ENCODE assay signal across 10 cellular contexts in genomic region chr1:186194107-186194756, GRCh38.
DNase-seq lines count a peak whose midpoint lies in the region; ATAC-seq, FAIRE-seq and TF ChIP-seq lines count a peak whose summit lies in the region.
"Had no signal": no experiment of that assay in that cellular context is flagged by ENCODE, and none has a peak within 500 bp of the region (broad histone marks: within the 10 kb centered on the region; RNA-seq: fewer than 3 reads in every experiment).

No MANE protein-coding gene starts in this region.

- no peak for FAIRE-seq in GM12891 (lab: Jason Lieb, UNC)
- FAIRE-seq: pancreas had no signal

- TF ChIP-seq POLR2A in GM12891 (IDR thresholded peaks at IDR 0.05; ENCODE audit: low read depth, low read length) (no peak), transverse colon (IDR thresholded peaks at IDR 0.05) (no peak)

- TF ChIP-seq CTCF in transverse colon (IDR thresholded peaks at IDR 0.05) (no peak), endothelial cell (IDR thresholded peaks at IDR 0.05; ENCODE audit: unreplicated experiment) (no peak)

- H3K36me3 ChIP-seq in transverse colon: no peaks in the 10 kb centered on the region
- H3K36me3 ChIP-seq: pancreas had no signal

- no peak overlapping the region for H3K4me3 ChIP-seq in transverse colon
- H3K4me3 ChIP-seq: pancreas had no signal

- DNase-seq in GM12891 (ENCODE audit: insufficient read length, low spot score): no peak
- DNase-seq in occipital lobe (lab: John Stamatoyannopoulos, UW): no peak
- DNase-seq in transverse colon: no peak
- no peak for DNase-seq in NOMO-1 treated with DMSO at 0.1 percent for 48 hours (lab: John Stamatoyannopoulos, UW; ENCODE audit: unreplicated experiment)
- DNase-seq in endothelial cell (ENCODE audit: low spot score): no peak
- DNase-seq: NCI-H187 treated with DMSO at 0.1 percent for 48 hours, pancreas had no signal

- H3K27me3 ChIP-seq in transverse colon: no peaks in the 10 kb centered on the region
- H3K27me3 ChIP-seq: pancreas had no signal

- no peaks in the 10 kb centered on the region for H3K4me1 ChIP-seq in transverse colon
- H3K4me1 ChIP-seq: pancreas had no signal

- ATAC-seq in GM19455 (IDR thresholded peaks at IDR 0.05; ENCODE audit: unreplicated experiment) (peak; percentile 90), HG02938 (IDR thresholded peaks at IDR 0.05; ENCODE audit: unreplicated experiment) (peak; percentile 97), HG03575 (IDR thresholded peaks at IDR 0.05; ENCODE audit: extremely low read depth, insufficient number of reproducible peaks, low FRiP score, unreplicated experiment) (peak; percentile 85)
- ATAC-seq: pancreas had no signal

- in situ Hi-C loops in transverse colon (cut with MboI; ENCODE audit: low pct_ligation_motif_present in 1 of 4, low pct_unique_long_range_greater_than_20kb in 1 of 4, low sequenced_read_pairs in 3 of 4): no loop called here

- TF ChIP-seq EP300 in transverse colon (IDR thresholded peaks at IDR 0.05; ENCODE audit: low read depth): no peak

- no peak overlapping the region for H3K27ac Mint-ChIP-seq in endothelial cell (ENCODE audit: unreplicated experiment)

- 77 to 100% methylated on average over 1 to 2 of the region's 2 CpGs for WGBS in transverse colon (ENCODE audit: low coverage in 1 of 2), 2 donors

- peaks cover 4% of the 10 kb centered on the region for H3K36me3 Mint-ChIP-seq in endothelial cell (ENCODE audit: low read depth, unreplicated experiment)

- no peaks in the 10 kb centered on the region for H3K27me3 Mint-ChIP-seq in endothelial cell (ENCODE audit: unreplicated experiment)

- H3K4me1 Mint-ChIP-seq in endothelial cell (ENCODE audit: unreplicated experiment): no peaks in the 10 kb centered on the region

- intact Hi-C loops in transverse colon (cut with DNase I; ENCODE audit: low total_unique reads): no loop called here

- no peak overlapping the region for H3K4me3 Mint-ChIP-seq in endothelial cell (ENCODE audit: unreplicated experiment)

- no peaks in the 10 kb centered on the region for H3K9me3 ChIP-seq in transverse colon
- H3K9me3 ChIP-seq: pancreas had no signal

- no peaks in the 10 kb centered on the region for H3K9me3 Mint-ChIP-seq in endothelial cell (ENCODE audit: unreplicated experiment)

- no peak overlapping the region for H3K27ac ChIP-seq in transverse colon
- H3K27ac ChIP-seq: pancreas had no signal

TF ChIP-seq in GM12891, 5 proteins besides CTCF, POLR2A, EP300 and RAD21:
- TF ChIP-seq TAF1 (IDR thresholded peaks at IDR 0.05; ENCODE audit: low read depth, low read length) (no peak), SPI1 (IDR thresholded peaks at IDR 0.05; ENCODE audit: low read depth, low read length) (peak; percentile 95)
